8 cellular contexts compared by ENCODE assay signal in genomic region chr14:51978566-51979398, GRCh38. TPM values are rescaled to one million over a fixed set of nuclear protein-coding genes. Genes with fewer than 3 reads are reported as not detected.
DNase-seq lines count a peak whose midpoint lies in the region; ATAC-seq and TF ChIP-seq lines count a peak whose summit lies in the region.

No MANE protein-coding gene starts in this region.

- TF ChIP-seq CTCF in GM12874 (IDR thresholded peaks at IDR 0.05; ENCODE audit: insufficient read depth, low read depth, low read length) = peak; percentile 84
- peak; percentile 79 for TF ChIP-seq CTCF in HL-60 (IDR thresholded peaks at IDR 0.05; ENCODE audit: insufficient read depth, low read length)

- peaks cover 1% of the 10 kb centered on the region for H3K27me3 Mint-ChIP-seq in activated CD4-positive, alpha-beta memory T cell treated with anti-CD3 and anti-CD28 coated beads, Interleukin-2, amount 10 ng/mL, durations not matched to agents 7 days and 5 days
- no peaks in the 10 kb centered on the region for H3K27me3 Mint-ChIP-seq in memory B cell

- H3K4me1 Mint-ChIP-seq in activated CD4-positive, alpha-beta memory T cell treated with anti-CD3 and anti-CD28 coated beads, Interleukin-2, amount 10 ng/mL, durations not matched to agents 7 days and 5 days = peaks cover 23% of the 10 kb centered on the region
- peaks cover 3% of the 10 kb centered on the region for H3K4me1 Mint-ChIP-seq in memory B cell

- H3K4me3 ChIP-seq in HL-60 (replicated peaks; ENCODE audit: insufficient read depth, low read length) = no peak overlapping the region

- H3K27me3 ChIP-seq in HL-60 (ENCODE audit: insufficient read depth, poor library complexity, severe bottlenecking) = no peaks in the 10 kb centered on the region

- no peak overlapping the region for H3K27ac Mint-ChIP-seq in activated CD4-positive, alpha-beta memory T cell treated with anti-CD3 and anti-CD28 coated beads, Interleukin-2, amount 10 ng/mL, durations not matched to agents 7 days and 5 days
- H3K27ac Mint-ChIP-seq in memory B cell = no peak overlapping the region

- CTCF ChIA-PET in activated CD4-positive, alpha-beta memory T cell treated with anti-CD3 and anti-CD28 coated beads, Interleukin-2, amount 10 ng/mL, durations not matched to agents 7 days and 5 days (lab: Charles Lee) = interaction anchor here (0.6 to 2.4 kb wide), 23 partner anchors 9 to 1489 kb away, joined by 3 to 21 read pairs (median 4); partner anchors contain the start of genes FRMD6, GNG2 and RTRAF

- ATAC-seq in memory B cell (ENCODE audit: low read depth) (peak; percentile 81), GM21529 (IDR thresholded peaks at IDR 0.05; ENCODE audit: unreplicated experiment) (no peak)

- no peaks in the 10 kb centered on the region for H3K9me3 Mint-ChIP-seq in activated CD4-positive, alpha-beta memory T cell treated with anti-CD3 and anti-CD28 coated beads, Interleukin-2, amount 10 ng/mL, durations not matched to agents 7 days and 5 days
- peaks cover 2% of the 10 kb centered on the region for H3K9me3 Mint-ChIP-seq in memory B cell

- POLR2A ChIA-PET in activated CD4-positive, alpha-beta memory T cell treated with anti-CD3 and anti-CD28 coated beads, Interleukin-2, amount 10 ng/mL, durations not matched to agents 7 days and 5 days (lab: Charles Lee) = interaction anchor here (1.2 to 2.7 kb wide), 5 partner anchors 11 to 132 kb away, joined by 3 to 12 read pairs (median 4); partner anchors contain the start of genes GNG2 and RTRAF

- DNase-seq in HL-60 (ENCODE audit: low read depth in 1 of 2, low spot score in 1 of 2) (peak; percentile 48 to 73), NCI-H774 (lab: John Stamatoyannopoulos, UW) (peak; percentile 68), memory B cell (ENCODE audit: low spot score in 2 of 2) (peak; percentile 79 to 91)
- peak; percentile 83 for DNase-seq in activated CD4-positive, alpha-beta memory T cell treated with anti-CD3 and anti-CD28 coated beads, Interleukin-2, amount 10 ng/mL, durations not matched to agents 7 days and 5 days
- DNase-seq in effector CD8-positive, alpha-beta T cell (lab: John Stamatoyannopoulos, UW) = peak; percentile 75
- peak; percentile 52 to 58 for DNase-seq in stimulated activated CD8-positive, alpha-beta memory T cell treated with anti-CD3 and anti-CD28 coated beads, Interleukin-15, amount 100 ng/mL, for 48 hours (ENCODE audit: low read depth in 2 of 2)

- no peaks in the 10 kb centered on the region for H3K36me3 Mint-ChIP-seq in activated CD4-positive, alpha-beta memory T cell treated with anti-CD3 and anti-CD28 coated beads, Interleukin-2, amount 10 ng/mL, durations not matched to agents 7 days and 5 days (ENCODE audit: low read depth)
- no peaks in the 10 kb centered on the region for H3K36me3 Mint-ChIP-seq in memory B cell

- H3K4me3 Mint-ChIP-seq in activated CD4-positive, alpha-beta memory T cell treated with anti-CD3 and anti-CD28 coated beads, Interleukin-2, amount 10 ng/mL, durations not matched to agents 7 days and 5 days = no peak overlapping the region
- no peak overlapping the region for H3K4me3 Mint-ChIP-seq in memory B cell

- no peak overlapping the region for H3K27ac ChIP-seq in HL-60 (replicated peaks)

RNA-seq across cellular contexts. Expression of gene RTRAF, which starts 10.6 kb away (rescaled TPM):
- total RNA-seq in activated CD4-positive, alpha-beta memory T cell treated with anti-CD3 and anti-CD28 coated beads, Interleukin-2, amount 10 ng/mL, durations not matched to agents 7 days and 5 days = 100 to 1,000 TPM; 175 to 188 TPM
